ENCODE assay signal across 18 cellular contexts in genomic region chr1:60890664-60891063, GRCh38.
"Had no signal": no experiment of that assay in that cellular context is flagged by ENCODE, and none has a peak within 500 bp of the region (broad histone marks: within the 10 kb centered on the region; RNA-seq: fewer than 3 reads in every experiment).

No MANE protein-coding gene starts in this region.

- FAIRE-seq: astrocyte, TTC549 had no signal

- H3K9me3 Mint-ChIP-seq: activated naive CD4-positive, alpha-beta T cell treated with anti-CD3 and anti-CD28 coated beads, Interleukin-2, amount 50 U/mL, for 72 hours; activated T-helper 1 cell treated with anti-CD3 and anti-CD28 coated beads, Interleukin-12 subunit alpha, Interleukin-12 subunit beta, Interleukin-2, Interleukin-4 antibody, amounts not matched to agents 30 ng/mL and 10 ng/mL and 1 ng/mL, durations not matched to agents 14 hours and 24 hours and 36 hours; natural killer cell treated with Interleukin-12 subunit alpha and Interleukin-12 subunit beta and Interleukin-15 and Interleukin-18, amount 100 ng/mL, for 72 hours had no signal

- H3K36me3 Mint-ChIP-seq: activated naive CD4-positive, alpha-beta T cell treated with anti-CD3 and anti-CD28 coated beads, Interleukin-2, amount 50 U/mL, for 72 hours; natural killer cell treated with Interleukin-12 subunit alpha and Interleukin-12 subunit beta and Interleukin-15 and Interleukin-18, amount 100 ng/mL, for 72 hours had no signal

- H3K27ac ChIP-seq: adrenal gland, right atrium auricular region, tibial nerve, uterus had no signal

- H3K27me3 ChIP-seq: right atrium auricular region, tibial nerve, uterus had no signal

- H3K4me3 Mint-ChIP-seq: activated T-helper 1 cell treated with anti-CD3 and anti-CD28 coated beads, Interleukin-12 subunit alpha, Interleukin-12 subunit beta, Interleukin-2, Interleukin-4 antibody, amounts not matched to agents 30 ng/mL and 10 ng/mL and 1 ng/mL, durations not matched to agents 14 hours and 24 hours and 36 hours; natural killer cell treated with Interleukin-12 subunit alpha and Interleukin-12 subunit beta and Interleukin-15 and Interleukin-18, amount 100 ng/mL, for 72 hours had no signal

- DNase-seq: activated CD4-positive, alpha-beta T cell treated with anti-CD3 and anti-CD28 coated beads, Interleukin-2, amount 50 U/mL, for 48 hours; activated gamma-delta T cell treated with Interleukin-2 at 50 U/mL for 16 hours; adrenal gland; left ventricle myocardium superior; mesenchymal stem cell; nucleus accumbens; stimulated activated CD4-positive, alpha-beta T cell treated with anti-CD3 and anti-CD28 coated beads, Interleukin-12 subunit alpha, Interleukin-12 subunit beta, amount 100 ng/mL, for 4 hours; stimulated activated CD4-positive, alpha-beta T cell treated with anti-CD3 and anti-CD28 coated beads, Interleukin-1b, Interleukin-23, amount 100 ng/mL, for 48 hours; stimulated activated naive CD8-positive, alpha-beta T cell treated with anti-CD3 and anti-CD28 coated beads, Interleukin-15, Interleukin-2, amounts not matched to agents 100 U/mL and 50 U/mL, for 24 hours; uterus had no signal

- H3K4me1 ChIP-seq: adrenal gland, tibial nerve, uterus had no signal

- ATAC-seq: left ventricle myocardium superior; natural killer cell treated with Interleukin-12 subunit alpha and Interleukin-12 subunit beta and Interleukin-15 and Interleukin-18, amount 100 ng/mL, for 72 hours; stimulated activated naive CD8-positive, alpha-beta T cell treated with anti-CD3 and anti-CD28 coated beads, Interleukin-15, Interleukin-2, amounts not matched to agents 100 U/mL and 50 U/mL, for 24 hours had no signal

- H3K27ac Mint-ChIP-seq: activated naive CD4-positive, alpha-beta T cell treated with anti-CD3 and anti-CD28 coated beads, Interleukin-2, amount 50 U/mL, for 72 hours; activated T-helper 1 cell treated with anti-CD3 and anti-CD28 coated beads, Interleukin-12 subunit alpha, Interleukin-12 subunit beta, Interleukin-2, Interleukin-4 antibody, amounts not matched to agents 30 ng/mL and 10 ng/mL and 1 ng/mL, durations not matched to agents 14 hours and 24 hours and 36 hours; natural killer cell treated with Interleukin-12 subunit alpha and Interleukin-12 subunit beta and Interleukin-15 and Interleukin-18, amount 100 ng/mL, for 72 hours; progenitor cell of endocrine pancreas had no signal

- H3K9me3 ChIP-seq: adrenal gland, right atrium auricular region, tibial nerve, uterus had no signal

- H3K36me3 ChIP-seq: adrenal gland, right atrium auricular region, tibial nerve, uterus had no signal

- H3K4me3 ChIP-seq: adrenal gland, right atrium auricular region, tibial nerve, uterus had no signal
